In the genomic region with DNA sequence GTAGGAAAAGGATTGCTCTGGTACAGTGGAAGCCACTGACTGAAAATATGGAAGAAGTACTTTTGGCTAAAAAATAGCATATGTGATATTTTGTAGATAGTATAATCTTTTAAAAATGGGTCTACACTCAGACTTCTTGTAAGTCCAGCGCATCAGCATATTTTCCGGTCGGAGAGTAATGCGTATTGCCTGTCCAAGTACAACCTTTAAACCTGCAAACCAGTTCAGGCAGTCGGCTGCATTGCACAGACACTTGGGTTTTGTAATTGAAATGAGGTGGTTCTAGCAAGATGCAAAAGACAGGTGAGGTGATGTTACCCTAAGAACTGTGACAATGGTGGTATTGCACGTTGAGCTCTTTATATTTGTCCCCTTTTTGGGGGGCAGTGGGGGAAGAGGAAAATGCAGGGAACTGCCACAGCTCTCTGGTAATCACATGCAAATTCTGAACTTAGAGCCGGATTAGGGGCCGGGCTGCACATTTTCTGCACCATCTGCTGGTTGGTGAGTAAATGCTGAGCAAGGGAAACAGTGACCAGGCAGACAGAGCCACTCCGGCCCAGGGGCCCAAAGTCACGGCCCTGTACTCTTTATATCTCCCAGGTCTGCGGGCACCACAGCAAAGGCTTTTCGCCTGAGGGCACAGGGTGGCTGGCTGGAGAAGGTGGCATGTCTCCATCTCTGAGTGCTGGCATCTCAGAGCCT, we compare ENCODE assay signal across 9 cellular contexts. TPM values are rescaled to one million over a fixed set of nuclear protein-coding genes. Genes with fewer than 3 reads are reported as not detected.
DNase-seq lines count a peak whose midpoint lies in the region; ATAC-seq and TF ChIP-seq lines count a peak whose summit lies in the region.
"Had no signal": no experiment of that assay in that cellular context is flagged by ENCODE, and none has a peak within 500 bp of the region (broad histone marks: within the 10 kb centered on the region; RNA-seq: fewer than 3 reads in every experiment).

No MANE protein-coding gene starts in this region.

- H3K36me3 ChIP-seq in osteoblast (ENCODE audit: insufficient read depth, low read length) (no peaks in the 10 kb centered on the region), endodermal cell (ENCODE audit: control insufficient read depth, insufficient read depth, low read length) (no peaks in the 10 kb centered on the region), aorta (ENCODE audit: control insufficient read depth in 1 of 2, insufficient read depth in 2 of 2, low read length in 1 of 2) (no peaks in the 10 kb centered on the region)

- H3K27me3 ChIP-seq in osteoblast (ENCODE audit: insufficient read depth, low read length) (peaks cover 9% of the 10 kb centered on the region), endodermal cell (ENCODE audit: control insufficient read depth, insufficient read depth, low read length, poor library complexity, severe bottlenecking) (peaks cover 56% of the 10 kb centered on the region), aorta (ENCODE audit: control insufficient read depth in 1 of 2, insufficient read depth in 2 of 2, low read length in 1 of 2) (peaks cover 0 to 2% of the 10 kb centered on the region in 2 donors)

- H4K20me1 ChIP-seq in osteoblast (ENCODE audit: insufficient read depth, low read length): peaks cover 34% of the 10 kb centered on the region

- H3K4me1 ChIP-seq in osteoblast (ENCODE audit: insufficient read depth, low read length) (peaks cover 18% of the 10 kb centered on the region), endodermal cell (ENCODE audit: control insufficient read depth, insufficient read depth, low read length) (peaks cover 3% of the 10 kb centered on the region), aorta (ENCODE audit: control insufficient read depth in 1 of 2, insufficient read depth in 2 of 2, low read length in 2 of 2) (no peaks in the 10 kb centered on the region)

- H3K4me2 ChIP-seq in osteoblast (ENCODE audit: insufficient read depth, low read length): no peak overlapping the region
- H3K4me2 ChIP-seq: KMS-11 had no signal

- H3K27ac Mint-ChIP-seq in chondrocyte (ENCODE audit: unreplicated experiment) (peak overlapping the region; percentile 36), endodermal cell (no peak overlapping the region)

- no peak overlapping the region for H3K9ac ChIP-seq in endodermal cell (ENCODE audit: extremely low read depth, low read length, poor library complexity, severe bottlenecking)
- H3K9ac ChIP-seq: KMS-11 had no signal

- no peaks in the 10 kb centered on the region for H3K9me3 Mint-ChIP-seq in chondrocyte (ENCODE audit: low read depth)
- H3K9me3 Mint-ChIP-seq in endodermal cell: no peaks in the 10 kb centered on the region

- 88 to 89% methylated on average over 6 to 12 of the region's 12 CpGs for WGBS in endodermal cell (ENCODE audit: insufficient coverage in 1 of 2, insufficient read length in 1 of 2), 2 experiments
- 54 to 58% methylated on average over 12 of the region's 12 CpGs for WGBS in aorta, 2 donors

- intact Hi-C loops in aorta (cut with DNase I): no loop called here

- H3K36me3 Mint-ChIP-seq in chondrocyte (ENCODE audit: low read depth): no peaks in the 10 kb centered on the region
- H3K36me3 Mint-ChIP-seq in endodermal cell (ENCODE audit: low read depth): no peaks in the 10 kb centered on the region

- peaks cover 41% of the 10 kb centered on the region for H3K79me2 ChIP-seq in osteoblast (ENCODE audit: insufficient read depth, low read length)

- ATAC-seq in HG03175 (IDR thresholded peaks at IDR 0.05; ENCODE audit: unreplicated experiment): peak; percentile 41
- no peak for ATAC-seq in HG02938 (IDR thresholded peaks at IDR 0.05; ENCODE audit: unreplicated experiment)
- ATAC-seq in aorta (ENCODE audit: low FRiP score): no peak

- DNase-seq in chondrocyte (ENCODE audit: low spot score): no peak
- DNase-seq in osteoblast (ENCODE audit: insufficient read length, low spot score, missing footprints): peak; percentile 85
- no peak for DNase-seq in COLO829 (ENCODE audit: low spot score)
- no peak for DNase-seq in endodermal cell
- no peak for DNase-seq in aorta

- H3K9me3 ChIP-seq in osteoblast (ENCODE audit: low read depth, low read length) (no peaks in the 10 kb centered on the region), endodermal cell (ENCODE audit: control insufficient read depth, low read length) (no peaks in the 10 kb centered on the region), aorta (ENCODE audit: control insufficient read depth, low read length) (no peaks in the 10 kb centered on the region)

- TF ChIP-seq CTCF in GM12872 (IDR thresholded peaks at IDR 0.05; ENCODE audit: insufficient read depth, low read depth, low read length): 0 out of 3 replicates have a peak, but pooled peaks have one; percentile 17
- no peak for TF ChIP-seq CTCF in chondrocyte (IDR thresholded peaks at IDR 0.05)
- no peak for TF ChIP-seq CTCF in osteoblast (IDR thresholded peaks at IDR 0.05; ENCODE audit: extremely low read depth, low read depth, low read length)
- TF ChIP-seq CTCF in endodermal cell (conservative IDR thresholded peaks at IDR 0.05): no peak

- no peak overlapping the region for H2AFZ ChIP-seq in osteoblast (ENCODE audit: low read length)

- H3K4me3 ChIP-seq in osteoblast (ENCODE audit: insufficient read depth, low read length) (no peak overlapping the region), endodermal cell (ENCODE audit: low read length) (no peak overlapping the region), aorta (ENCODE audit: low read length in 2 of 2) (no peak overlapping the region)

- peaks cover 17% of the 10 kb centered on the region for H3K4me1 Mint-ChIP-seq in chondrocyte (ENCODE audit: low read depth)
- peaks cover 15% of the 10 kb centered on the region for H3K4me1 Mint-ChIP-seq in endodermal cell

- H3K4me3 Mint-ChIP-seq in chondrocyte (ENCODE audit: unreplicated experiment) (no peak overlapping the region), endodermal cell (no peak overlapping the region)

- no peak overlapping the region for H3K27ac ChIP-seq in osteoblast (ENCODE audit: low read depth, low read length)
- H3K27ac ChIP-seq in endodermal cell (ENCODE audit: low read depth, low read length): no peak overlapping the region
- no peak overlapping the region for H3K27ac ChIP-seq in aorta (ENCODE audit: low read depth in 1 of 2, low read length in 2 of 2)
- H3K27ac ChIP-seq: KMS-11 had no signal

- peaks cover 12% of the 10 kb centered on the region for H3K27me3 Mint-ChIP-seq in chondrocyte (ENCODE audit: low read depth)
- peaks cover 83% of the 10 kb centered on the region for H3K27me3 Mint-ChIP-seq in endodermal cell (ENCODE audit: insufficient read depth)

RNA-seq across cellular contexts. Expression of a gene that starts 2.3 kb away (rescaled TPM):
- total RNA-seq in chondrocyte: 12.2 to 13.4 TPM (median 13.1 TPM) in 3 replicates
- total RNA-seq in osteoblast: 23.5 and 28.9 TPM in 2 replicates
- total RNA-seq in endodermal cell: 1 to 10 TPM; 2.8 to 6.7 TPM
- polyA plus RNA-seq in endodermal cell (2013, experiment 1 of 2): 14.9 TPM
- 13.4 TPM for polyA plus RNA-seq in endodermal cell (2013, experiment 2 of 2)
- total RNA-seq in aorta: 10 to 100 TPM; 19.2 to 21.3 TPM
- polyA plus RNA-seq in aorta: 10 to 100 TPM; 15.4 to 19.8 TPM
